18 cellular contexts compared by ENCODE assay signal in genomic region chr16:54628796-54629625, GRCh38.
"Had no signal": no experiment of that assay in that cellular context is flagged by ENCODE, and none has a peak within 500 bp of the region (broad histone marks: within the 10 kb centered on the region; RNA-seq: fewer than 3 reads in every experiment).

No MANE protein-coding gene starts in this region.

- H3K27ac ChIP-seq: brain microvascular endothelial cell had no signal

- ATAC-seq: activated T-cell treated with anti-CD3 and anti-CD28 coated beads, Interleukin-2, amount 50 U/mL, for 72 hours had no signal

- H3K36me3 ChIP-seq: brain microvascular endothelial cell had no signal

- DNase-seq: activated B cell treated with CpG ODN at 0.5 μM for 24 hours; activated CD4-positive, alpha-beta T cell treated with anti-CD3 and anti-CD28 coated beads, Interleukin-2, amount 10 ng/mL, durations not matched to agents 24 days and 14 days; activated CD8-positive, alpha-beta memory T cell treated with anti-CD3 and anti-CD28 coated beads, Interleukin-2, amount 50 U/mL, for 48 hours; activated gamma-delta T cell treated with Interleukin-2 at 50 U/mL for 16 hours; activated naive CD8-positive, alpha-beta T cell treated with anti-CD3 and anti-CD28 coated beads for 36 hours; activated T-cell treated with anti-CD3 and anti-CD28 coated beads, Interleukin-2, amount 50 U/mL, for 72 hours; amygdala; brain microvascular endothelial cell; cortex of kidney; effector CD4-positive, alpha-beta T cell; foreskin melanocyte; immature natural killer cell; mammary epithelial cell; stimulated activated CD4-positive, alpha-beta T cell treated with anti-CD3 and anti-CD28 coated beads, Interleukin-12 subunit alpha, Interleukin-12 subunit beta, amount 100 ng/mL, for 4 hours; stimulated activated CD4-positive, alpha-beta T cell treated with anti-CD3 and anti-CD28 coated beads, Interleukin-2, amount 100 ng/mL, for 24 hours; T-helper 2 cell had no signal

- H3K27me3 ChIP-seq: brain microvascular endothelial cell had no signal

- H3K27me3 Mint-ChIP-seq: activated B cell treated with CpG ODN at 0.5 μM for 24 hours had no signal

- H3K4me1 Mint-ChIP-seq: activated B cell treated with CpG ODN at 0.5 μM for 24 hours; activated CD4-positive, alpha-beta T cell treated with anti-CD3 and anti-CD28 coated beads, Interleukin-2, amount 10 ng/mL, durations not matched to agents 24 days and 14 days; activated naive CD8-positive, alpha-beta T cell treated with anti-CD3 and anti-CD28 coated beads for 36 hours; immature natural killer cell had no signal

- H3K9me3 Mint-ChIP-seq: activated CD4-positive, alpha-beta T cell treated with anti-CD3 and anti-CD28 coated beads, Interleukin-2, amount 10 ng/mL, durations not matched to agents 24 days and 14 days; activated T-cell treated with anti-CD3 and anti-CD28 coated beads, Interleukin-2, amount 50 U/mL, for 72 hours had no signal

- H3K36me3 Mint-ChIP-seq: activated naive CD8-positive, alpha-beta T cell treated with anti-CD3 and anti-CD28 coated beads for 36 hours; immature natural killer cell had no signal

- H3K4me3 Mint-ChIP-seq: activated B cell treated with CpG ODN at 0.5 μM for 24 hours; activated CD4-positive, alpha-beta T cell treated with anti-CD3 and anti-CD28 coated beads, Interleukin-2, amount 10 ng/mL, durations not matched to agents 24 days and 14 days; activated naive CD8-positive, alpha-beta T cell treated with anti-CD3 and anti-CD28 coated beads for 36 hours; activated T-cell treated with anti-CD3 and anti-CD28 coated beads, Interleukin-2, amount 50 U/mL, for 72 hours; immature natural killer cell had no signal

- H3K27ac Mint-ChIP-seq: activated B cell treated with CpG ODN at 0.5 μM for 24 hours; activated CD4-positive, alpha-beta T cell treated with anti-CD3 and anti-CD28 coated beads, Interleukin-2, amount 10 ng/mL, durations not matched to agents 24 days and 14 days; activated naive CD8-positive, alpha-beta T cell treated with anti-CD3 and anti-CD28 coated beads for 36 hours; immature natural killer cell had no signal

- FAIRE-seq: TTC549, urothelium cell line had no signal
